Comparison of ENCODE assay signal across 1 cellular context in genomic region chr2:8994386-8994785, GRCh38.
TF ChIP-seq lines count a peak whose summit lies in the region.

No MANE protein-coding gene starts in this region.

TF ChIP-seq in IMR-90, 13 proteins besides CTCF, POLR2A, EP300 and RAD21 (continued from another document):
- TF ChIP-seq ELK1 (IDR thresholded peaks at IDR 0.05; ENCODE audit: borderline replicate concordance, low read depth, low read length): no peak
- TF ChIP-seq MXI1 (IDR thresholded peaks at IDR 0.05; ENCODE audit: borderline replicate concordance, low read depth, low read length): no peak
- no peak for TF ChIP-seq USF2 (IDR thresholded peaks at IDR 0.05; ENCODE audit: low read depth, low read length)
- TF ChIP-seq MAFK (IDR thresholded peaks at IDR 0.05; ENCODE audit: low read depth, low read length): no peak
- TF ChIP-seq NFE2L2 (IDR thresholded peaks at IDR 0.05; ENCODE audit: low read depth, low read length): no peak
- TF ChIP-seq MAZ (IDR thresholded peaks at IDR 0.05; ENCODE audit: borderline replicate concordance, low read depth, low read length): no peak
- no peak for TF ChIP-seq SMC3 (IDR thresholded peaks at IDR 0.05; ENCODE audit: low read depth, low read length)
- TF ChIP-seq CHD1 (IDR thresholded peaks at IDR 0.05; ENCODE audit: low read depth, low read length): no peak
- no peak for TF ChIP-seq RCOR1 (IDR thresholded peaks at IDR 0.05; ENCODE audit: insufficient replicate concordance, low read length)
- TF ChIP-seq BHLHE40 (IDR thresholded peaks at IDR 0.05; ENCODE audit: low read depth, low read length): no peak
- TF ChIP-seq CEBPB (IDR thresholded peaks at IDR 0.05; ENCODE audit: low read depth, low read length): no peak
TF ChIP-seq in IMR-90: peak in this region for 0.
